2 cellular contexts compared by ENCODE assay signal in the genomic region with DNA sequence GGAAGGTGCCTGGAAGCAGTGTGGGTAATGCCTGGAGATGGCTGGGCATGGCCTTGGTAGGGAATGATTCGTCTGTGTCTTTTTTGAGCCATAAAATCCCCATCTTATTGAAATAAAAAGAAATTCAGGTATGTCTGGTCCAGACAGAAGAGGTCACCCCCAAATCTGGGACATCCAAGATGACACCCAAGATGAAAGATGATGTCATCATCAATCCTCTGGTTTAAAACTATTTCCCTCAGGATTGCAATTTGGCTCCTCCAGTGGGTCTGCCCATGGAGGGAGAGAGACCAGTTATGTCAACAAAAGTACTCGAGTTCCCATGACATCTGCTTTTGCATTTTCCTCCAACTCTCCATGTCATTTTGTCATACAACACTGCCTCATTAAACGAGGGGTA.
TF ChIP-seq lines count a peak whose summit lies in the region.

No MANE protein-coding gene starts in this region.

TF ChIP-seq in HepG2, 621 proteins besides CTCF, POLR2A, EP300 and RAD21:
- no peak for TF ChIP-seq SSRP1 (CRISPR knock-in tag; IDR thresholded peaks at IDR 0.05)
- TF ChIP-seq CREB1 (IDR thresholded peaks at IDR 0.05), result peak; percentile 59
- TF ChIP-seq CREB1 (CRISPR knock-in tag; IDR thresholded peaks at IDR 0.05), result no peak
- TF ChIP-seq ATF7 (IDR thresholded peaks at IDR 0.05), result peak; percentile 94
- TF ChIP-seq ATF7 (CRISPR knock-in tag; IDR thresholded peaks at IDR 0.05), result no peak
TF ChIP-seq in HepG2: peak in this region for 2.

TF ChIP-seq in K562, 482 proteins besides CTCF, POLR2A, EP300 and RAD21:
- TF ChIP-seq JUND (IDR thresholded peaks at IDR 0.05; ENCODE audit: borderline replicate concordance, low read depth, low read length) (no peak), JUND (tag; IDR thresholded peaks at IDR 0.05; ENCODE audit: borderline replicate concordance, low read depth, low read length) (peak; percentile 18; the same call in 1 of the 3 replicates), KDM5B (IDR thresholded peaks at IDR 0.05; ENCODE audit: insufficient replicate concordance, low read depth, low read length) (no peak)
- TF ChIP-seq, protein P1, sequence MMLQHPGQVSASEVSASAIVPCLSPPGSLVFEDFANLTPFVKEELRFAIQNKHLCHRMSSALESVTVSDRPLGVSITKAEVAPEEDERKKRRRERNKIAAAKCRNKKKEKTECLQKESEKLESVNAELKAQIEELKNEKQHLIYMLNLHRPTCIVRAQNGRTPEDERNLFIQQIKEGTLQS (IDR thresholded peaks at IDR 0.05), result peak; percentile 80
- TF ChIP-seq, protein P1 (CRISPR knock-in tag; conservative IDR thresholded peaks at IDR 0.05), result no peak
